In the genomic region with DNA sequence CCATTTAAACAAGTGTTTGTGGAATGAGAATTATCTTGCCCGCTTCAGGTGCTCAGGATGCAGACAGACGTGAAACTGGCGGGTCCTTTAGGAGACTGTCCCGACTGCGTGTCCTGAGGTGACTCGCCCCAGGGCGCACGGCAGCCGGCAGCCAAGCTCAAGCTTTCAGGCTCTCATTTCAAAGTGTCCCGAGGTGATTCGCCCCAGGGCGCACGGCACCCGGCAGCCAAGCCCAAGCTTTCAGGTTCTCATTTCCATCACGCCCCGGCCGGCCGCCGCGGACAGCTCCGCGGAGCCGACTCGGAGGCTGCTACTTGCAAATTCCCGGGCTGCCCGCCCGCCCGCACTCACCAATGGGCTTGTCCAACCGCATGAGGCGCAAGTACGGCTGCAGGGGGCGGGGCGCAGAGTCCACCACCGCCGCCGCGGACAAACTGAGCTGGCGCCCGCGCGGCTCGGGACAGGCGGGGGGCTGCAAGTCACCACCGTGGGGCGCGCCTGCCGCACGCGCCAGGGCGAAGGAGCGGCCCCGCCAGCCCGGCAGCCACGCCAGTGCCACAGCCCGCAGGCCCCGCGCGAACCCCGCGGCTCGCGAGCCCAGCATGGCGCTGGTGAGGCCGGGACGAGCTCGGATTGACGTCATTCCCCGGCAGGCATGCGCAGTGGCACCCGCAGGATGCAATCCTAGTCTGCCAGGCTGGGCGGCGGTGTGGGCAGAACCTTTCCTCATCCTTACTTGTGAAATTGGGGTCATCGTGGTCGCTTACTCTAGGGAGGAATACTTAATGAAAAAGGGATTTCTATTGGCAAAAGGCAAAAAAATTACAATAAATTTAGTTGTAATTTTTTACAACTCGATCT, we compare ENCODE assay signal across 8 cellular contexts. TPM values are rescaled to one million over a fixed set of nuclear protein-coding genes. Genes with fewer than 3 reads are reported as not detected.
DNase-seq lines count a peak whose midpoint lies in the region; ATAC-seq lines count a peak whose summit lies in the region.

A gene with protein sequence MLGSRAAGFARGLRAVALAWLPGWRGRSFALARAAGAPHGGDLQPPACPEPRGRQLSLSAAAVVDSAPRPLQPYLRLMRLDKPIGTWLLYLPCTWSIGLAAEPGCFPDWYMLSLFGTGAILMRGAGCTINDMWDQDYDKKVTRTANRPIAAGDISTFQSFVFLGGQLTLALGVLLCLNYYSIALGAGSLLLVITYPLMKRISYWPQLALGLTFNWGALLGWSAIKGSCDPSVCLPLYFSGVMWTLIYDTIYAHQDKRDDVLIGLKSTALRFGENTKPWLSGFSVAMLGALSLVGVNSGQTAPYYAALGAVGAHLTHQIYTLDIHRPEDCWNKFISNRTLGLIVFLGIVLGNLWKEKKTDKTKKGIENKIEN (minus strand): TSS at position 638 of the 861 bp plus-strand sequence. CDS start 34 bp downstream, at position 604.

- H3K27me3 ChIP-seq in HUES64 (ENCODE audit: insufficient read depth, low read length), result peaks cover 14% of the 10 kb centered on the region

- H3K9me3 ChIP-seq in HUES64 (ENCODE audit: insufficient read depth, low read depth, low read length), result no peaks in the 10 kb centered on the region

- peak within 1 kb of the TSS; percentile 73 for H3K4me3 ChIP-seq in HUES64 (ENCODE audit: low read length)

- H3K27ac ChIP-seq in HUES64 (ENCODE audit: low read depth, low read length) (peak within 1 kb of the TSS; percentile 91), epithelial cell of prostate (peak within 1 kb of the TSS; percentile 80)

- peak; percentile 83 for ATAC-seq in GM21447 (IDR thresholded peaks at IDR 0.05; ENCODE audit: unreplicated experiment)

- peak within 1 kb of the TSS; percentile 89 for H3K9ac ChIP-seq in HUES64 (ENCODE audit: low read depth, low read length)

- WGBS in HUES64, result under 1% methylated on average over 74 of the region's 75 CpGs

- no peaks in the 10 kb centered on the region for H3K36me3 ChIP-seq in HUES64 (ENCODE audit: insufficient read depth, low read length)

- peak; percentile 39 for DNase-seq in DMS 273 treated with DMSO at 0.1 percent for 48 hours (lab: John Stamatoyannopoulos, UW)
- peak; percentile 97 for DNase-seq in OCI-M1 (lab: John Stamatoyannopoulos, UW)
- DNase-seq in activated T-cell treated with anti-CD3 and anti-CD28 coated beads for 4 hours, result peak; percentile 93
- DNase-seq in epithelial cell of prostate (ENCODE audit: low read depth, low spot score), result peak; percentile 66
- peak; percentile 95 for DNase-seq in mucosa of gallbladder (ENCODE audit: low spot score)
- DNase-seq in stimulated activated CD8-positive, alpha-beta memory T cell treated with anti-CD3 and anti-CD28 coated beads, Interleukin-4, amount 100 ng/mL, for 4 hours (ENCODE audit: low read depth in 2 of 2, low spot score in 1 of 2), result peak; percentile 88 to 89

- peaks cover 5% of the 10 kb centered on the region; the same call in 1 of the 2 replicates for H3K4me1 ChIP-seq in HUES64 (ENCODE audit: insufficient read depth, low read length)

RNA-seq across cellular contexts. Expression of the gene that starts here (rescaled TPM):
- 16.8 TPM for polyA plus RNA-seq in HUES64 (2013, experiment 1 of 2)
- 18.4 TPM for polyA plus RNA-seq in HUES64 (2013, experiment 2 of 2)
- 10.0 TPM for total RNA-seq in mucosa of gallbladder

Comparison
In these comparisons a context has a peak if more than half of its experiments do, and no peak if none do; other contexts are left out.
1. Peak in every context shown above with its lines: DNase-seq, ATAC-seq, H3K4me3 ChIP-seq and H3K27ac ChIP-seq.
2. DNase-seq: peak in every context shown above with its lines; median percentile 97 in OCI-M1; 95 in mucosa of gallbladder; 93 in activated T-cell treated with anti-CD3 and anti-CD28 coated beads for 4 hours; 88 in stimulated activated CD8-positive, alpha-beta memory T cell treated with anti-CD3 and anti-CD28 coated beads, Interleukin-4, amount 100 ng/mL, for 4 hours; 66 in epithelial cell of prostate; 39 in DMS 273 treated with DMSO at 0.1 percent for 48 hours.